ENCODE assay signal across 26 cellular contexts in genomic region chr10:104546756-104547155, GRCh38.
DNase-seq lines count a peak whose midpoint lies in the region; TF ChIP-seq lines count a peak whose summit lies in the region.
"Had no signal": no experiment of that assay in that cellular context is flagged by ENCODE, and none has a peak within 500 bp of the region (broad histone marks: within the 10 kb centered on the region; RNA-seq: fewer than 3 reads in every experiment).

No MANE protein-coding gene starts in this region.

- dilution Hi-C loops in mammary epithelial cell (cut with HindIII; ENCODE audit: low sequenced_read_pairs): no loop called here

- H3K36me3 Mint-ChIP-seq in type B pancreatic cell (no peaks in the 10 kb centered on the region), nephron progenitor cell (ENCODE audit: low read depth) (no peaks in the 10 kb centered on the region)
- H3K36me3 Mint-ChIP-seq: activated naive CD4-positive, alpha-beta T cell treated with anti-CD3 and anti-CD28 coated beads, Interleukin-2, amount 10 ng/mL, durations not matched to agents 7 days and 5 days; brain; naive thymus-derived CD8-positive, alpha-beta T cell had no signal

- H4K20me1 ChIP-seq in mammary epithelial cell (ENCODE audit: insufficient read depth, low read length): no peaks in the 10 kb centered on the region

- H3K27ac Mint-ChIP-seq in type B pancreatic cell: no peak overlapping the region
- H3K27ac Mint-ChIP-seq in nephron progenitor cell: no peak overlapping the region
- H3K27ac Mint-ChIP-seq: activated CD4-positive, alpha-beta T cell treated with anti-CD3 and anti-CD28 coated beads, Interleukin-2, amount 10 ng/mL, durations not matched to agents 7 days and 5 days; activated naive CD4-positive, alpha-beta T cell treated with anti-CD3 and anti-CD28 coated beads, Interleukin-2, amount 10 ng/mL, durations not matched to agents 7 days and 5 days; activated T-cell treated with anti-CD3 and anti-CD28 coated beads, Interleukin-2, amount 50 U/mL, for 72 hours; brain; naive thymus-derived CD8-positive, alpha-beta T cell had no signal

- intact Hi-C loops in mammary epithelial cell (cut with micrococcal nuclease): loop anchor here (1.0 kb wide), 1 partner anchor 140 kb away; no protein-coding TSS in a partner anchor
- intact Hi-C loops in cardiac septum (cut with DNase I): no loop called here

- H3K4me3 Mint-ChIP-seq in type B pancreatic cell (no peak overlapping the region), nephron progenitor cell (no peak overlapping the region)
- H3K4me3 Mint-ChIP-seq: activated CD4-positive, alpha-beta T cell treated with anti-CD3 and anti-CD28 coated beads, Interleukin-2, amount 10 ng/mL, durations not matched to agents 7 days and 5 days; activated naive CD4-positive, alpha-beta T cell treated with anti-CD3 and anti-CD28 coated beads, Interleukin-2, amount 10 ng/mL, durations not matched to agents 7 days and 5 days; activated T-cell treated with anti-CD3 and anti-CD28 coated beads, Interleukin-2, amount 50 U/mL, for 72 hours; brain; naive thymus-derived CD8-positive, alpha-beta T cell had no signal

- H3K4me1 Mint-ChIP-seq in type B pancreatic cell (ENCODE audit: unreplicated experiment) (no peaks in the 10 kb centered on the region), nephron progenitor cell (no peaks in the 10 kb centered on the region)
- H3K4me1 Mint-ChIP-seq: activated CD4-positive, alpha-beta T cell treated with anti-CD3 and anti-CD28 coated beads, Interleukin-2, amount 10 ng/mL, durations not matched to agents 7 days and 5 days; activated naive CD4-positive, alpha-beta T cell treated with anti-CD3 and anti-CD28 coated beads, Interleukin-2, amount 10 ng/mL, durations not matched to agents 7 days and 5 days; naive thymus-derived CD8-positive, alpha-beta T cell had no signal

- TF ChIP-seq CTCF in NB4 (IDR thresholded peaks at IDR 0.05; ENCODE audit: low read depth, low read length) (peak; percentile 3), mammary epithelial cell (conservative IDR thresholded peaks at IDR 0.05 in 1 of 2, IDR thresholded peaks at IDR 0.05 in 1 of 2; ENCODE audit: extremely low read depth in 1 of 2, insufficient read depth in 1 of 2, low read depth in 1 of 2, low read length in 2 of 2) (peak; percentile 1 to 30), type B pancreatic cell (conservative IDR thresholded peaks at IDR 0.05) (no peak), nephron progenitor cell (IDR thresholded peaks at IDR 0.05) (no peak)

- H3K79me2 ChIP-seq in mammary epithelial cell (ENCODE audit: insufficient read depth, low read length): no peaks in the 10 kb centered on the region

- no peaks in the 10 kb centered on the region for H3K36me3 ChIP-seq in mammary epithelial cell (ENCODE audit: insufficient read depth, low read length)
- H3K36me3 ChIP-seq: transverse colon had no signal

- no peaks in the 10 kb centered on the region for H3K4me1 ChIP-seq in mammary epithelial cell (ENCODE audit: insufficient read depth, low read length)
- H3K4me1 ChIP-seq: transverse colon had no signal

- no peak overlapping the region for H3K4me2 ChIP-seq in mammary epithelial cell (ENCODE audit: insufficient read depth, low read depth, low read length)

- H3K4me3 ChIP-seq in NB4 (ENCODE audit: low read depth, low read length) (no peak overlapping the region), mammary epithelial cell (replicated peaks in 1 of 3; ENCODE audit: insufficient read depth in 1 of 3, low read depth in 2 of 3, low read length in 3 of 3) (no peak overlapping the region)
- H3K4me3 ChIP-seq: transverse colon had no signal

- no peaks in the 10 kb centered on the region for H3K27me3 ChIP-seq in mammary epithelial cell (ENCODE audit: insufficient read depth, low read length)
- H3K27me3 ChIP-seq: transverse colon had no signal

- 46% methylated on average over 3 of the region's 3 CpGs for WGBS in mammary epithelial cell (ENCODE audit: low coverage, missing lambda C conversion rate)

- CTCF ChIA-PET in mammary epithelial cell (lab: Charles Lee; ENCODE audit: low non-redundant PET): no interaction called here

- H3K9ac ChIP-seq in mammary epithelial cell (ENCODE audit: insufficient read depth, low read length): no peak overlapping the region

- DNase-seq in SKM-1 treated with dmso at 0.1 percent for 144 hours (lab: John Stamatoyannopoulos, UW; ENCODE audit: unreplicated experiment) (peak; percentile 2), SKM-1 (lab: John Stamatoyannopoulos, UW; ENCODE audit: unreplicated experiment) (no peak), NB4 (ENCODE audit: low read depth) (peak; percentile 9), mammary epithelial cell (no peak), type B pancreatic cell (ENCODE audit: extremely low spot score, unreplicated experiment) (peak; percentile 32), retina (no peak), nephron progenitor cell (no peak), cardiac septum (ENCODE audit: low spot score) (no peak)
- DNase-seq: ACHN; activated CD4-positive, alpha-beta T cell treated with anti-CD3 and anti-CD28 coated beads, Interleukin-2, amount 10 ng/mL, durations not matched to agents 7 days and 5 days; activated naive CD4-positive, alpha-beta T cell treated with anti-CD3 and anti-CD28 coated beads, Interleukin-2, amount 10 ng/mL, durations not matched to agents 7 days and 5 days; activated T-cell treated with anti-CD3 and anti-CD28 coated beads, Interleukin-2, amount 50 U/mL, for 72 hours; COR-L47; islet precursor cell; Karpas-422; naive thymus-derived CD8-positive, alpha-beta T cell; NCI-H1092 treated with DMSO at 0.1 percent for 48 hours; NCI-H187 treated with DMSO at 0.1 percent for 48 hours; NCI-H2227 treated with DMSO at 0.1 percent for 48 hours; PC-3; Right ventricle myocardium superior; stimulated activated CD4-positive, alpha-beta T cell treated with anti-CD3 and anti-CD28 coated beads, Interleukin-2, amount 100 ng/mL, for 48 hours; T1000; transverse colon had no signal

- no peaks in the 10 kb centered on the region for H3K9me3 ChIP-seq in mammary epithelial cell (replicated peaks; ENCODE audit: insufficient read depth, low read length)
- H3K9me3 ChIP-seq: transverse colon had no signal

- H3K27ac ChIP-seq in mammary epithelial cell (ENCODE audit: insufficient read depth, low read depth, low read length): no peak overlapping the region
- H3K27ac ChIP-seq: HL-60, transverse colon had no signal

- TF ChIP-seq POLR2A in NB4 (IDR thresholded peaks at IDR 0.05; ENCODE audit: extremely low read depth, insufficient read length): no peak

- H3K27me3 Mint-ChIP-seq in type B pancreatic cell (peaks cover 60% of the 10 kb centered on the region), nephron progenitor cell (ENCODE audit: low read depth, poor library complexity) (peaks cover 24% of the 10 kb centered on the region)

- H3K9me3 Mint-ChIP-seq in type B pancreatic cell (no peaks in the 10 kb centered on the region), nephron progenitor cell (no peaks in the 10 kb centered on the region)
- H3K9me3 Mint-ChIP-seq: activated CD4-positive, alpha-beta T cell treated with anti-CD3 and anti-CD28 coated beads, Interleukin-2, amount 10 ng/mL, durations not matched to agents 7 days and 5 days; activated naive CD4-positive, alpha-beta T cell treated with anti-CD3 and anti-CD28 coated beads, Interleukin-2, amount 10 ng/mL, durations not matched to agents 7 days and 5 days; brain had no signal

- H2AFZ ChIP-seq in mammary epithelial cell (ENCODE audit: low read depth, low read length): no peak overlapping the region

- in situ Hi-C loops in mammary epithelial cell (cut with MboI; ENCODE audit: low sequenced_read_pairs in 2 of 2): no loop called here

- no TSS peak for BruUV-seq in mammary epithelial cell (replicated peaks; lab: Mats Ljungman, UMichigan)

Comparison
In these comparisons a context has a peak if more than half of its experiments do, and no peak if none do; other contexts are left out.
1. DNase-seq: peak in SKM-1 treated with dmso at 0.1 percent for 144 hours (single experiment), NB4 (single experiment) and type B pancreatic cell (single experiment); none in SKM-1 (single experiment), mammary epithelial cell (single experiment), retina (single experiment), nephron progenitor cell (single experiment) and cardiac septum (single experiment).
2. CTCF ChIP-seq: peak in NB4 (single experiment) and mammary epithelial cell (2 of 2); none in type B pancreatic cell (single experiment) and nephron progenitor cell (single experiment).